ENCODE assay signal across 15 cellular contexts in genomic region chr12:131007031-131007793, GRCh38. TPM values are rescaled to one million over a fixed set of nuclear protein-coding genes. Genes with fewer than 3 reads are reported as not detected.
A peak's percentile ranks its signal among the peaks of the same experiment; 100 is the strongest.
DNase-seq lines count a peak whose midpoint lies in the region; ATAC-seq and TF ChIP-seq lines count a peak whose summit lies in the region.
"Had no signal": no experiment of that assay in that cellular context is flagged by ENCODE, and none has a peak within 500 bp of the region (broad histone marks: within the 10 kb centered on the region; RNA-seq: fewer than 3 reads in every experiment).

No MANE protein-coding gene starts in this region.

- H3K36me3 ChIP-seq in SK-N-SH (replicated peaks in 1 of 2; ENCODE audit: control insufficient read depth in 1 of 2, insufficient read depth in 2 of 2, low read length in 1 of 2) (no peaks in the 10 kb centered on the region), testis (ENCODE audit: low read depth, missing control alignments) (no peaks in the 10 kb centered on the region)

- H3K4me1 ChIP-seq in SK-N-SH (ENCODE audit: control insufficient read depth in 1 of 2, insufficient read depth in 2 of 2, low read depth in 1 of 2, low read length in 1 of 2) (peaks cover 0 to 46% of the 10 kb centered on the region in 2 experiments; a peak in 2 of 4 replicates), testis (peaks cover 13% of the 10 kb centered on the region)

- no peaks in the 10 kb centered on the region for H3K9me3 Mint-ChIP-seq in nephron progenitor cell
- no peaks in the 10 kb centered on the region for H3K9me3 Mint-ChIP-seq in activated CD4-positive, alpha-beta memory T cell treated with anti-CD3 and anti-CD28 coated beads for 36 hours
- H3K9me3 Mint-ChIP-seq: activated naive CD4-positive, alpha-beta T cell treated with anti-CD3 and anti-CD28 coated beads for 36 hours; effector memory CD8-positive, alpha-beta T cell had no signal

- no peak overlapping the region for H3K4me3 ChIP-seq in SK-N-SH (ENCODE audit: low read depth in 2 of 2, low read length in 1 of 2)
- no peak overlapping the region for H3K4me3 ChIP-seq in testis

- no peak overlapping the region for H2AFZ ChIP-seq in SK-N-SH (ENCODE audit: low read depth)

- ATAC-seq in left cardiac atrium: peak; percentile 56 to 86
- ATAC-seq: effector memory CD8-positive, alpha-beta T cell had no signal

- no peaks in the 10 kb centered on the region for H3K9me3 ChIP-seq in SK-N-SH
- no peaks in the 10 kb centered on the region for H3K9me3 ChIP-seq in testis

- TF ChIP-seq EP300 in SK-N-SH (IDR thresholded peaks at IDR 0.05; ENCODE audit: borderline replicate concordance in 1 of 2, low read depth in 1 of 2, low read length in 1 of 2): peak in 1 of 2 experiments; percentile 68; a peak in 2 of 4 replicates

- H3K27me3 Mint-ChIP-seq in nephron progenitor cell (ENCODE audit: low read depth, poor library complexity): peaks cover 3% of the 10 kb centered on the region
- peaks cover 7% of the 10 kb centered on the region for H3K27me3 Mint-ChIP-seq in activated CD4-positive, alpha-beta memory T cell treated with anti-CD3 and anti-CD28 coated beads for 36 hours

- POLR2A ChIA-PET in SK-N-SH (lab: Yijun Ruan, JAX): interaction anchor here (0.6 kb wide), 2 partner anchors 138 to 720 kb away, joined by 3 to 5 read pairs; no protein-coding TSS in a partner anchor
- POLR2A ChIA-PET in activated CD4-positive, alpha-beta memory T cell treated with anti-CD3 and anti-CD28 coated beads for 36 hours (lab: Charles Lee): no interaction called here

- H3K4me1 Mint-ChIP-seq in nephron progenitor cell: peaks cover 80% of the 10 kb centered on the region
- no peaks in the 10 kb centered on the region for H3K4me1 Mint-ChIP-seq in activated CD4-positive, alpha-beta memory T cell treated with anti-CD3 and anti-CD28 coated beads for 36 hours (ENCODE audit: low read depth)

- WGBS in SK-N-SH (ENCODE audit: low lambda C conversion rate): 35% methylated on average over 19 of the region's 22 CpGs
- 60 to 85% methylated on average over 9 to 22 of the region's 22 CpGs for WGBS in testis, 2 donors

- intact Hi-C loops in left cardiac atrium (cut with DNase I): no loop called here
- intact Hi-C loops in testis (cut with DNase I; ENCODE audit: low total_unique reads): no loop called here
- intact Hi-C loops in activated CD4-positive, alpha-beta memory T cell treated with anti-CD3 and anti-CD28 coated beads for 36 hours (cut with micrococcal nuclease): no loop called here

- H4K20me1 ChIP-seq in SK-N-SH (ENCODE audit: insufficient read depth): no peaks in the 10 kb centered on the region

- no peak for TF ChIP-seq CTCF in SK-N-SH (IDR thresholded peaks at IDR 0.05)
- no peak for TF ChIP-seq CTCF in nephron progenitor cell (IDR thresholded peaks at IDR 0.05)
- TF ChIP-seq CTCF in testis (IDR thresholded peaks at IDR 0.05): no peak

- TF ChIP-seq RAD21 in SK-N-SH (IDR thresholded peaks at IDR 0.05; ENCODE audit: low read length): no peak

- H3F3A ChIP-seq in SK-N-SH (replicated peaks; ENCODE audit: insufficient read depth): no peaks in the 10 kb centered on the region

- H3K9ac ChIP-seq in SK-N-SH: no peak overlapping the region

- CTCF ChIA-PET in SK-N-SH (lab: Yijun Ruan, JAX): interaction anchor here (0.6 to 2.8 kb wide), 8 partner anchors 55 to 447 kb away, joined by 3 to 13 read pairs (median 6); no protein-coding TSS in a partner anchor
- CTCF ChIA-PET in activated CD4-positive, alpha-beta memory T cell treated with anti-CD3 and anti-CD28 coated beads for 36 hours (lab: Charles Lee): interaction anchor here (1.0 kb wide), 1 partner anchor 55 kb away, joined by 3 read pairs; no protein-coding TSS in a partner anchor

- H3K27ac Mint-ChIP-seq in nephron progenitor cell: peak overlapping the region; percentile 36
- no peak overlapping the region for H3K27ac Mint-ChIP-seq in activated CD4-positive, alpha-beta memory T cell treated with anti-CD3 and anti-CD28 coated beads for 36 hours
- H3K27ac Mint-ChIP-seq: activated naive CD4-positive, alpha-beta T cell treated with anti-CD3 and anti-CD28 coated beads for 36 hours; CD4-positive, alpha-beta memory T cell; effector memory CD8-positive, alpha-beta T cell had no signal

- no peak overlapping the region for H3K4me3 Mint-ChIP-seq in nephron progenitor cell
- H3K4me3 Mint-ChIP-seq in activated CD4-positive, alpha-beta memory T cell treated with anti-CD3 and anti-CD28 coated beads for 36 hours: no peak overlapping the region
- H3K4me3 Mint-ChIP-seq: activated naive CD4-positive, alpha-beta T cell treated with anti-CD3 and anti-CD28 coated beads for 36 hours; CD4-positive, alpha-beta memory T cell; effector memory CD8-positive, alpha-beta T cell had no signal

- H3K9me2 ChIP-seq in SK-N-SH: no peaks in the 10 kb centered on the region

- H3K27me3 ChIP-seq in SK-N-SH (ENCODE audit: insufficient read depth): no peaks in the 10 kb centered on the region
- H3K27me3 ChIP-seq in testis: no peaks in the 10 kb centered on the region

- peak overlapping the region in 1 of 2 experiments; percentile 86; a peak in 2 of 4 replicates for H3K27ac ChIP-seq in SK-N-SH (ENCODE audit: low read depth in 2 of 2, low read length in 1 of 2)
- no peak overlapping the region for H3K27ac ChIP-seq in testis

- H3K79me2 ChIP-seq in SK-N-SH (ENCODE audit: insufficient read depth): no peaks in the 10 kb centered on the region

- DNase-seq in SK-N-SH (peak; percentile 89), left cardiac atrium (peak; percentile 61), nephron progenitor cell (no peak), testis (peak; percentile 28), mesenteric fat pad (ENCODE audit: low spot score) (no peak)
- no peak for DNase-seq in stimulated activated CD4-positive, alpha-beta T cell treated with anti-CD3 and anti-CD28 coated beads, Interleukin-15, amount 100 ng/mL, for 24 hours
- no peak for DNase-seq in activated CD4-positive, alpha-beta memory T cell treated with anti-CD3 and anti-CD28 coated beads for 36 hours
- DNase-seq: activated naive CD4-positive, alpha-beta T cell treated with anti-CD3 and anti-CD28 coated beads for 36 hours; CD4-positive, alpha-beta memory T cell; effector memory CD8-positive, alpha-beta T cell; foreskin melanocyte; NCI-H1105 treated with DMSO at 0.1 percent for 48 hours; NCI-H446; stimulated activated CD4-positive, alpha-beta T cell treated with anti-CD3 and anti-CD28 coated beads, Interleukin-1b, Interleukin-23, amount 100 ng/mL, for 48 hours had no signal

- no peak for TF ChIP-seq POLR2A in testis (IDR thresholded peaks at IDR 0.05)

- H3K36me3 Mint-ChIP-seq in nephron progenitor cell (ENCODE audit: low read depth): no peaks in the 10 kb centered on the region
- no peaks in the 10 kb centered on the region for H3K36me3 Mint-ChIP-seq in activated CD4-positive, alpha-beta memory T cell treated with anti-CD3 and anti-CD28 coated beads for 36 hours
- H3K36me3 Mint-ChIP-seq: CD4-positive, alpha-beta memory T cell had no signal

- H3K4me2 ChIP-seq in SK-N-SH: no peak overlapping the region

TF ChIP-seq in SK-N-SH, 30 proteins besides CTCF, POLR2A, EP300 and RAD21 (continues in another document):
- TF ChIP-seq FOXM1 (IDR thresholded peaks at IDR 0.05; ENCODE audit: low read depth) (no peak), EZH2phosphoT487 (IDR thresholded peaks at IDR 0.05; ENCODE audit: borderline replicate concordance, low read depth) (no peak), POLR2AphosphoS5 (IDR thresholded peaks at IDR 0.05; ENCODE audit: low read depth, low read length) (no peak), REST (IDR thresholded peaks at IDR 0.05; ENCODE audit: low read depth, low read length) (no peak), JUND (IDR thresholded peaks at IDR 0.05) (no peak), TCF12 (IDR thresholded peaks at IDR 0.05) (no peak), MAX (IDR thresholded peaks at IDR 0.05; ENCODE audit: low read depth) (no peak), TAF1 (IDR thresholded peaks at IDR 0.05; ENCODE audit: borderline replicate concordance, low read depth, low read length) (no peak), RXRA (IDR thresholded peaks at IDR 0.05; ENCODE audit: borderline replicate concordance, low read depth) (no peak), FOXJ3 (CRISPR knock-in tag; IDR thresholded peaks at IDR 0.05) (0 out of 2 replicates have a peak, but pooled peaks have one; percentile 16)

RNA-seq across cellular contexts. Expression of gene ADGRD1, which starts 53.5 kb away (rescaled TPM):
- polyA plus RNA-seq in SK-N-SH (2012; rRNA removed): not detected in 2 replicates
- polyA plus RNA-seq in SK-N-SH (2012; cell fraction: cytosol; rRNA removed): not detected in 2 replicates
- not detected in 2 replicates for polyA plus RNA-seq in SK-N-SH (2012; cell fraction: nucleus; rRNA removed)
- 100 to 1,000 TPM; 143 to 254 TPM for total RNA-seq in left cardiac atrium
- total RNA-seq in testis: 10 to 100 TPM; 42.8 to 43.2 TPM
- polyA plus RNA-seq in testis (ENCODE audit: insufficient read depth, low read depth, low replicate concordance): 27.2 TPM
- 28.5 TPM for total RNA-seq in mesenteric fat pad
- 1 to 10 TPM in 1 of 2 experiments, under 1 TPM in 1; 0.64 to 1.0 TPM for total RNA-seq in activated CD4-positive, alpha-beta memory T cell treated with anti-CD3 and anti-CD28 coated beads for 36 hours
- total RNA-seq: activated naive CD4-positive, alpha-beta T cell treated with anti-CD3 and anti-CD28 coated beads for 36 hours; bronchial epithelial cell; CD4-positive, alpha-beta memory T cell had no signal
- polyA plus RNA-seq: CD4-positive, alpha-beta memory T cell had no signal

Comparison
In these comparisons a context has a peak if more than half of its experiments do, and no peak if none do; other contexts are left out.
1. DNase-seq: peak in SK-N-SH (single experiment), left cardiac atrium (single experiment) and testis (single experiment); none in nephron progenitor cell (single experiment), mesenteric fat pad (single experiment), stimulated activated CD4-positive, alpha-beta T cell treated with anti-CD3 and anti-CD28 coated beads, Interleukin-15, amount 100 ng/mL, for 24 hours (single experiment) and activated CD4-positive, alpha-beta memory T cell treated with anti-CD3 and anti-CD28 coated beads for 36 hours (single experiment).
2. RNA of gene ADGRD1, which starts 53.5 kb away (total RNA-seq): 143 to 254 TPM in left cardiac atrium, 42.8 to 43.2 TPM in testis and 28.5 TPM in mesenteric fat pad (single experiment); 0.64 to 1.0 TPM in activated CD4-positive, alpha-beta memory T cell treated with anti-CD3 and anti-CD28 coated beads for 36 hours; every median in the first group is over 10 times any median in the second.